1 cellular context compared by ENCODE assay signal in the genomic region with DNA sequence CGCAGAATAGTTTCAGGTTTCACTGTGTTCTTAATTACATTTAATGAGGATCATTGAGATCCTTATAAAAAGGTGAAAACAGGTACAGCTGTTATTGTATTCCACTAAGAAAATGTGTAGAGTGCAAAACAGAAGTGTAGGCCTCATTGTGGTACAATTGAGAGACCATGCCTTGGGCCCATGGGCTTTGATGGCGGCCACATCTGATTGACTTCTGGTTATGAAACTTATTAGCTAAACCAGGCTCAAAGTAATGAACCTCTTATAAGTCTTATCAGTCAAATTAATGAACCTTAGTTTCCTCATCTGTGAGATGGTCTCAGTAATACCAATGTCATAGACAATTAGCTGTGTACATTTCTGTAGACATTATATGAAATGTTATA.
TF ChIP-seq lines count a peak whose summit lies in the region.

No MANE protein-coding gene starts in this region.

TF ChIP-seq in H1, 55 proteins besides CTCF, POLR2A, EP300 and RAD21 (continued from another document):
- TF ChIP-seq NANOG (IDR thresholded peaks at IDR 0.05; ENCODE audit: insufficient read depth, low read depth, low read length, poor library complexity, severe bottlenecking) (no peak), RFX5 (IDR thresholded peaks at IDR 0.05; ENCODE audit: borderline replicate concordance, low read depth, low read length) (no peak)
- TF ChIP-seq, protein P1, sequence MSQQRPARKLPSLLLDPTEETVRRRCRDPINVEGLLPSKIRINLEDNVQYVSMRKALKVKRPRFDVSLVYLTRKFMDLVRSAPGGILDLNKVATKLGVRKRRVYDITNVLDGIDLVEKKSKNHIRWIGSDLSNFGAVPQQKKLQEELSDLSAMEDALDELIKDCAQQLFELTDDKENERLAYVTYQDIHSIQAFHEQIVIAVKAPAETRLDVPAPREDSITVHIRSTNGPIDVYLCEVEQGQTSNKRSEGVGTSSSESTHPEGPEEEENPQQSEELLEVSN (IDR thresholded peaks at IDR 0.05): no peak
